ENCODE assay signal across 8 cellular contexts in the genomic region with DNA sequence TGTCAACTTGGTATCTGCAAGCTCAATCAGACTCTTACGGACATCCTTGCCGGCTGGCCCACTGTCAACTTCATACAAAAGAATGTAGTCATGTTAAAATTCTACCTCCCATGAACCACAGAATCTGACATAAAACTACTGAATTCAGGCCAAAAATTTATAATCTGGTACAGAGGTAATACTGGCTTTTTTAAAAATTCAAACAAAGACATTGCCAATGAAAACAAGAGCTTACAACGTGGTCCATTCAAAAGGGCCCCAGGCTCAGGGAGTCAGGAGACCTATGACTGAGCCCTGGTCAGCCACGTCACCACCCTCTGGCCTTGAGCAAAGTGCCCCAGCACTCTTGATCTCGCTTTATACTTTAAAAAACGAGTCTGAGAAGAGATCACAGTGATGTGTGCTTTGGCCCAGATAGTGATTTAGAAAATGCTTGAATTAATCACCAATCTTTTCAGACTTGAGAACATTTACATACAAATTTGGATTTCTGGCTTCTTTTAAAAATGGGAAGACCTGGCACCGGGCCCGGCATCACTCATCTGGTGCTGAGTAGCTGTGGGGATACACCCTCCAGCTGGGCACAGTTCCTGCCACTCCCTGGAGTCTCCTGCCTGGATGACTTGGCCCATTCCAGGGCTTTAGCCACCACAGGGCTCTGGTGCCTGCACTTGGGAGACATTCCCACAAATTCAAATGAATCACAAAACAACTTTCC.
DNase-seq lines count a peak whose midpoint lies in the region; ATAC-seq lines count a peak whose summit lies in the region.

No MANE protein-coding gene starts in this region.

- intact Hi-C loops in left ventricle myocardium superior (cut with micrococcal nuclease): no loop called here

- H3K4me1 Mint-ChIP-seq in activated T-cell treated with anti-CD3 and anti-CD28 coated beads, Interleukin-2, amount 50 U/mL, for 24 hours (ENCODE audit: low read depth): peaks cover 96% of the 10 kb centered on the region
- H3K4me1 Mint-ChIP-seq in stimulated activated effector memory CD8-positive, alpha-beta T cell treated with anti-CD3 and anti-CD28 coated beads, Interleukin-12 subunit alpha, Interleukin-12 subunit beta, amount 100 ng/mL, for 72 hours: peaks cover 90% of the 10 kb centered on the region

- no peaks in the 10 kb centered on the region for H3K27me3 Mint-ChIP-seq in activated T-cell treated with anti-CD3 and anti-CD28 coated beads, Interleukin-2, amount 50 U/mL, for 24 hours

- peaks cover 66% of the 10 kb centered on the region for H3K4me1 ChIP-seq in adipocyte (ENCODE audit: control insufficient read depth, insufficient read depth, low read length)

- H3K27ac Mint-ChIP-seq in activated T-cell treated with anti-CD3 and anti-CD28 coated beads, Interleukin-2, amount 50 U/mL, for 24 hours: peak overlapping the region; percentile 86
- H3K27ac Mint-ChIP-seq in stimulated activated effector memory CD8-positive, alpha-beta T cell treated with anti-CD3 and anti-CD28 coated beads, Interleukin-12 subunit alpha, Interleukin-12 subunit beta, amount 100 ng/mL, for 72 hours: peak overlapping the region; percentile 93

- ATAC-seq in left ventricle myocardium superior: peak; percentile 75
- ATAC-seq in stimulated activated effector memory CD8-positive, alpha-beta T cell treated with anti-CD3 and anti-CD28 coated beads, Interleukin-12 subunit alpha, Interleukin-12 subunit beta, amount 100 ng/mL, for 72 hours: peak; percentile 86
- ATAC-seq in GM21367 (IDR thresholded peaks at IDR 0.05; ENCODE audit: unreplicated experiment): no peak

- peaks cover 4% of the 10 kb centered on the region for H3K9me3 Mint-ChIP-seq in activated T-cell treated with anti-CD3 and anti-CD28 coated beads, Interleukin-2, amount 50 U/mL, for 24 hours
- H3K9me3 Mint-ChIP-seq in stimulated activated effector memory CD8-positive, alpha-beta T cell treated with anti-CD3 and anti-CD28 coated beads, Interleukin-12 subunit alpha, Interleukin-12 subunit beta, amount 100 ng/mL, for 72 hours: no peaks in the 10 kb centered on the region

- peak overlapping the region; percentile 38 for H3K9ac ChIP-seq in adipocyte (ENCODE audit: low read length)

- H3K9me3 ChIP-seq in adipocyte (ENCODE audit: control insufficient read depth, low read length): no peaks in the 10 kb centered on the region

- H3K36me3 ChIP-seq in adipocyte (ENCODE audit: control insufficient read depth, insufficient read depth, low read length, severe bottlenecking): no peaks in the 10 kb centered on the region

- H3K36me3 Mint-ChIP-seq in activated T-cell treated with anti-CD3 and anti-CD28 coated beads, Interleukin-2, amount 50 U/mL, for 24 hours (ENCODE audit: low read depth): peaks cover 30% of the 10 kb centered on the region
- no peaks in the 10 kb centered on the region for H3K36me3 Mint-ChIP-seq in stimulated activated effector memory CD8-positive, alpha-beta T cell treated with anti-CD3 and anti-CD28 coated beads, Interleukin-12 subunit alpha, Interleukin-12 subunit beta, amount 100 ng/mL, for 72 hours

- DNase-seq in activated T-cell treated with anti-CD3 and anti-CD28 coated beads, Interleukin-2, amount 50 U/mL, for 24 hours: no peak
- no peak for DNase-seq in activated T-cell treated with anti-CD3 and anti-CD28 coated beads for 4 hours
- peak; percentile 92 for DNase-seq in adipocyte (ENCODE audit: low read depth)
- DNase-seq in left ventricle myocardium superior: peak; percentile 86
- no peak for DNase-seq in stimulated activated effector memory CD8-positive, alpha-beta T cell treated with anti-CD3 and anti-CD28 coated beads, Interleukin-12 subunit alpha, Interleukin-12 subunit beta, amount 100 ng/mL, for 72 hours (ENCODE audit: low spot score in 2 of 2)
- no peak for DNase-seq in effector CD8-positive, alpha-beta T cell (lab: John Stamatoyannopoulos, UW)
- no peak for DNase-seq in SIG-M5 (lab: John Stamatoyannopoulos, UW)

- H3K4me3 Mint-ChIP-seq in activated T-cell treated with anti-CD3 and anti-CD28 coated beads, Interleukin-2, amount 50 U/mL, for 24 hours: no peak overlapping the region
- peak overlapping the region; percentile 83 for H3K4me3 Mint-ChIP-seq in stimulated activated effector memory CD8-positive, alpha-beta T cell treated with anti-CD3 and anti-CD28 coated beads, Interleukin-12 subunit alpha, Interleukin-12 subunit beta, amount 100 ng/mL, for 72 hours

- peak overlapping the region; percentile 45 for H3K4me3 ChIP-seq in adipocyte (ENCODE audit: low read length)

- no peaks in the 10 kb centered on the region for H3K27me3 ChIP-seq in adipocyte (replicated peaks; ENCODE audit: control insufficient read depth, insufficient read depth, low read length)

Comparison
In these comparisons a context has a peak if more than half of its experiments do, and no peak if none do; other contexts are left out.
1. DNase-seq: peak in adipocyte (single experiment) and left ventricle myocardium superior (single experiment); none in activated T-cell treated with anti-CD3 and anti-CD28 coated beads, Interleukin-2, amount 50 U/mL, for 24 hours (single experiment), activated T-cell treated with anti-CD3 and anti-CD28 coated beads for 4 hours (single experiment), stimulated activated effector memory CD8-positive, alpha-beta T cell treated with anti-CD3 and anti-CD28 coated beads, Interleukin-12 subunit alpha, Interleukin-12 subunit beta, amount 100 ng/mL, for 72 hours (0 of 2), effector CD8-positive, alpha-beta T cell (single experiment) and SIG-M5 (single experiment).